10 cellular contexts compared by ENCODE assay signal in the genomic region with DNA sequence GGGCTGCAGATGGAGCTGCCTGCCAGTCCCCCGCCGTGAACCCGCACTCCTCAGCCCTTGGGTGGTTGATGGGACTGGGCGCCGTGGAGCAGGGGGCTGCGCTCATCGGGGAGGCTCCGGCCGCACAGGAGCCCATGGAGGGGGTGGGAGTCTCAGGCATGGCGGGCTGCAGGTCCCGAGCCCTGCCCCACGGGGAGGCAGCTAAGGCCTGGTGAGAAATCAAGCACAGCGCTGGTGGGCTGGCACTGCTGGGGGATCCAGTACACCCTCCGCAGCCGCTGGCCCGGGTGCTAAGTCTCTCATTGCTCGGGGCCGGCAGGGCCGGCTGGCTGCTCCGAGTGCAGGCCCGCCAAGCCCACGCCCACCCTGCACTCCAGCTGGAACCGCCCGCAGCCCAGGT. TPM values are rescaled to one million over a fixed set of nuclear protein-coding genes. Genes with fewer than 3 reads are reported as not detected.
"Had no signal": no experiment of that assay in that cellular context is flagged by ENCODE, and none has a peak within 500 bp of the region (broad histone marks: within the 10 kb centered on the region; RNA-seq: fewer than 3 reads in every experiment).

No MANE protein-coding gene starts in this region.

RNA-seq across cellular contexts. Expression of a gene that starts 4.7 kb away (rescaled TPM):
- total RNA-seq: OCI-LY7, PC-3, PC-9, Peyer's patch, Right ventricle myocardium inferior, Right ventricle myocardium superior, RPMI7951, SJSA1, SK-MEL-5 had no signal

RNA-seq across cellular contexts. Expression of a gene that starts 17.6 kb away (rescaled TPM):
- total RNA-seq: OCI-LY7, PC-3, PC-9, Peyer's patch, Right ventricle myocardium inferior, Right ventricle myocardium superior, RPMI7951, SJCRH30, SJSA1, SK-MEL-5 had no signal

RNA-seq across cellular contexts. Expression of a gene that starts 50.3 kb away (rescaled TPM):
- total RNA-seq: OCI-LY7, PC-3, PC-9, Peyer's patch, Right ventricle myocardium inferior, Right ventricle myocardium superior, RPMI7951, SJCRH30, SJSA1, SK-MEL-5 had no signal

RNA-seq across cellular contexts. Expression of a gene that starts 59.2 kb away (rescaled TPM):
- total RNA-seq: PC-3, PC-9, RPMI7951, SJCRH30, SJSA1, SK-MEL-5 had no signal
